ENCODE assay signal across 1 cellular context in genomic region chr10:24681476-24682088, GRCh38.
A peak's percentile ranks its signal among the peaks of the same experiment; 100 is the strongest.
TF ChIP-seq lines count a peak whose summit lies in the region.

No MANE protein-coding gene starts in this region.

TF ChIP-seq in HepG2, 621 proteins besides CTCF, POLR2A, EP300 and RAD21 (continued from another document and continues in another):
- no peak for TF ChIP-seq SKIL (CRISPR knock-in tag; IDR thresholded peaks at IDR 0.05; ENCODE audit: borderline replicate concordance)
- no peak for TF ChIP-seq ZFP36L2 (CRISPR knock-in tag; IDR thresholded peaks at IDR 0.05)
- TF ChIP-seq KMT2A (CRISPR knock-in tag; IDR thresholded peaks at IDR 0.05) = no peak
- TF ChIP-seq ZSCAN29 (CRISPR knock-in tag; conservative IDR thresholded peaks at IDR 0.05) = no peak
- TF ChIP-seq HOMEZ (CRISPR knock-in tag; IDR thresholded peaks at IDR 0.05; ENCODE audit: low read depth) = no peak
- no peak for TF ChIP-seq FOXP1 (IDR thresholded peaks at IDR 0.05)
- no peak for TF ChIP-seq FOXP1 (CRISPR knock-in tag; IDR thresholded peaks at IDR 0.05)
- TF ChIP-seq SP2 (CRISPR knock-in tag; IDR thresholded peaks at IDR 0.05) = no peak
- no peak for TF ChIP-seq XBP1 (CRISPR knock-in tag; IDR thresholded peaks at IDR 0.05)
- no peak for TF ChIP-seq ARNT2 (CRISPR knock-in tag; IDR thresholded peaks at IDR 0.05; ENCODE audit: low read depth)
- no peak for TF ChIP-seq ZNF335 (CRISPR knock-in tag; IDR thresholded peaks at IDR 0.05)
- no peak for TF ChIP-seq PATZ1 (CRISPR knock-in tag; IDR thresholded peaks at IDR 0.05)
- no peak for TF ChIP-seq CSRNP2 (CRISPR knock-in tag; conservative IDR thresholded peaks at IDR 0.05; ENCODE audit: low read depth)
- no peak for TF ChIP-seq ZNF343 (CRISPR knock-in tag; IDR thresholded peaks at IDR 0.05)
- TF ChIP-seq CEBPB (IDR thresholded peaks at IDR 0.05; ENCODE audit: borderline replicate concordance, low read depth, low read length) = peak; percentile 29; the same call in 1 of the 2 replicates
- TF ChIP-seq CEBPG (CRISPR knock-in tag; IDR thresholded peaks at IDR 0.05) = peak; percentile 41
- TF ChIP-seq NCOA2 (CRISPR knock-in tag; IDR thresholded peaks at IDR 0.05) = no peak
- TF ChIP-seq NR2F2 (IDR thresholded peaks at IDR 0.05; ENCODE audit: borderline replicate concordance, low read depth) = no peak
- no peak for TF ChIP-seq ZNF773 (CRISPR knock-in tag; IDR thresholded peaks at IDR 0.05; ENCODE audit: borderline replicate concordance)
- TF ChIP-seq ZNF883 (CRISPR knock-in tag; IDR thresholded peaks at IDR 0.05; ENCODE audit: not compliant biosample characterization) = no peak
- no peak for TF ChIP-seq ZNF670 (CRISPR knock-in tag; IDR thresholded peaks at IDR 0.05; ENCODE audit: borderline replicate concordance)
- TF ChIP-seq HCFC1 (IDR thresholded peaks at IDR 0.05; ENCODE audit: low read depth, low read length) = no peak
- 0 out of 2 replicates have a peak, but pooled peaks have one; percentile 2 for TF ChIP-seq KDM6A (CRISPR knock-in tag; IDR thresholded peaks at IDR 0.05; ENCODE audit: low read depth)
- TF ChIP-seq RERE (CRISPR knock-in tag; IDR thresholded peaks at IDR 0.05; ENCODE audit: low read depth) = 0 out of 2 replicates have a peak, but pooled peaks have one; percentile 1
- TF ChIP-seq TCF7L2 (IDR thresholded peaks at IDR 0.05; ENCODE audit: low read depth, low read length) = peak; percentile 12; the same call in 1 of the 2 replicates
- TF ChIP-seq ARID4A (CRISPR knock-in tag; IDR thresholded peaks at IDR 0.05; ENCODE audit: borderline replicate concordance) = no peak
- TF ChIP-seq KLF12 (CRISPR knock-in tag; IDR thresholded peaks at IDR 0.05; ENCODE audit: borderline replicate concordance) = no peak
- TF ChIP-seq BATF2 (CRISPR knock-in tag; IDR thresholded peaks at IDR 0.05) = no peak
- no peak for TF ChIP-seq HNF4G (IDR thresholded peaks at IDR 0.05; ENCODE audit: borderline replicate concordance, low read depth, low read length)
- TF ChIP-seq HNF4G (CRISPR knock-in tag; IDR thresholded peaks at IDR 0.05; ENCODE audit: borderline replicate concordance, low read depth) = no peak
- no peak for TF ChIP-seq ETS1 (CRISPR knock-in tag; IDR thresholded peaks at IDR 0.05)
- no peak for TF ChIP-seq MAFF (IDR thresholded peaks at IDR 0.05; ENCODE audit: low read depth, low read length)
- TF ChIP-seq TRIM24 (CRISPR knock-in tag; IDR thresholded peaks at IDR 0.05) = no peak
- peak in 1 of 2 experiments; percentile 86; a peak in 1 of 4 replicates for TF ChIP-seq ATF4 (CRISPR knock-in tag; IDR thresholded peaks at IDR 0.05)
- no peak for TF ChIP-seq CC2D1A (CRISPR knock-in tag; IDR thresholded peaks at IDR 0.05)
- TF ChIP-seq ZNF143 (CRISPR knock-in tag; IDR thresholded peaks at IDR 0.05) = no peak
- no peak for TF ChIP-seq ZNF337 (CRISPR knock-in tag; IDR thresholded peaks at IDR 0.05; ENCODE audit: borderline replicate concordance, low read depth)
- TF ChIP-seq ZIK1 (CRISPR knock-in tag; IDR thresholded peaks at IDR 0.05; ENCODE audit: borderline replicate concordance, low read depth) = no peak
- TF ChIP-seq ZBTB43 (CRISPR knock-in tag; conservative IDR thresholded peaks at IDR 0.05) = no peak
